Comparison of ENCODE assay signal across 3 cellular contexts in the genomic region with DNA sequence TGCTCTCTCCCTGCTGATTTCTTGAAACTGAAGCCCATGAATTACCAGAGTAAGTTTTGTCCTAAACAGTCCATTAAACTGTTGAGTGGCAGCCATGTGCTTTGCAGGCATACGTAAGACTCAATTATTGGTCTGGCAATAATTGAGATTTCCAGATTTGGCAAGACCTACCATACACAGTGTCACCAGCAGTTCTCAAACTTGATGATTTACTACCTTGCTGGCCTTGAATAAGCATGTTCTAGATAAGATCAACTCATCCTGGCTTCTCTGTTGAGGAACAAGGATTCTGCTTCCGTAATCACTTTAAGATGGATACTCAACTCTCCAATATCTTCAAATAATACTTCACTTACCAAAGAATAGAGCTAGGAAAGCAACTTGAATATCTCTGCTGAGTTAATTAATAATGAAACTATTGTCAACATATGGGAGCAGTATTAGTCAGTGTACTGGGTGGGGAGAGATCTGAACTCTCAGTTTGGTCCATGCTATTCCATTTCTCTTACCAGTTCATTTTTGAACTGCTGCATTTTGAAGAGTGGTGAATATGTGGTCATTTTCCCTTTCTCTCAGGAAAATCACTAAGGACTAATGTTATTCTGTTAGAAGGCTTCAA.
A peak's percentile ranks its signal among the peaks of the same experiment; 100 is the strongest.
TF ChIP-seq lines count a peak whose summit lies in the region.

No MANE protein-coding gene starts in this region.

TF ChIP-seq in SK-N-SH, 30 proteins besides CTCF, POLR2A, EP300 and RAD21 (continued from another document and continues in another):
- TF ChIP-seq, protein P1, sequence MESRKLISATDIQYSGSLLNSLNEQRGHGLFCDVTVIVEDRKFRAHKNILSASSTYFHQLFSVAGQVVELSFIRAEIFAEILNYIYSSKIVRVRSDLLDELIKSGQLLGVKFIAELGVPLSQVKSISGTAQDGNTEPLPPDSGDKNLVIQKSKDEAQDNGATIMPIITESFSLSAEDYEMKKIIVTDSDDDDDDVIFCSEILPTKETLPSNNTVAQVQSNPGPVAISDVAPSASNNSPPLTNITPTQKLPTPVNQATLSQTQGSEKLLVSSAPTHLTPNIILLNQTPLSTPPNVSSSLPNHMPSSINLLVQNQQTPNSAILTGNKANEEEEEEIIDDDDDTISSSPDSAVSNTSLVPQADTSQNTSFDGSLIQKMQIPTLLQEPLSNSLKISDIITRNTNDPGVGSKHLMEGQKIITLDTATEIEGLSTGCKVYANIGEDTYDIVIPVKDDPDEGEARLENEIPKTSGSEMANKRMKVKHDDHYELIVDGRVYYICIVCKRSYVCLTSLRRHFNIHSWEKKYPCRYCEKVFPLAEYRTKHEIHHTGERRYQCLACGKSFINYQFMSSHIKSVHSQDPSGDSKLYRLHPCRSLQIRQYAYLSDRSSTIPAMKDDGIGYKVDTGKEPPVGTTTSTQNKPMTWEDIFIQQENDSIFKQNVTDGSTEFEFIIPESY (IDR thresholded peaks at IDR 0.05; ENCODE audit: borderline replicate concordance, low read depth) = no peak
- TF ChIP-seq EZH2phosphoT487 (IDR thresholded peaks at IDR 0.05; ENCODE audit: borderline replicate concordance, low read depth) (no peak), RCOR1 (IDR thresholded peaks at IDR 0.05; ENCODE audit: low read length) (peak; percentile 33; the same call in 1 of the 2 replicates), CHD2 (IDR thresholded peaks at IDR 0.05; ENCODE audit: low read length, partially characterized antibody) (peak; percentile 13), NRF1 (IDR thresholded peaks at IDR 0.05; ENCODE audit: low read depth, low read length) (no peak), TAF1 (IDR thresholded peaks at IDR 0.05; ENCODE audit: borderline replicate concordance, low read depth, low read length) (no peak), SMC3 (IDR thresholded peaks at IDR 0.05; ENCODE audit: low read depth, low read length) (no peak), ELF1 (IDR thresholded peaks at IDR 0.05) (no peak)
- TF ChIP-seq, protein P2, sequence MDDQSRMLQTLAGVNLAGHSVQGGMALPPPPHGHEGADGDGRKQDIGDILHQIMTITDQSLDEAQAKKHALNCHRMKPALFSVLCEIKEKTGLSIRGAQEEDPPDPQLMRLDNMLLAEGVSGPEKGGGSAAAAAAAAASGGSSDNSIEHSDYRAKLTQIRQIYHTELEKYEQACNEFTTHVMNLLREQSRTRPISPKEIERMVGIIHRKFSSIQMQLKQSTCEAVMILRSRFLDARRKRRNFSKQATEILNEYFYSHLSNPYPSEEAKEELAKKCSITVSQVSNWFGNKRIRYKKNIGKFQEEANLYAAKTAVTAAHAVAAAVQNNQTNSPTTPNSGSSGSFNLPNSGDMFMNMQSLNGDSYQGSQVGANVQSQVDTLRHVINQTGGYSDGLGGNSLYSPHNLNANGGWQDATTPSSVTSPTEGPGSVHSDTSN (IDR thresholded peaks at IDR 0.05) = no peak
- TF ChIP-seq, protein P3, sequence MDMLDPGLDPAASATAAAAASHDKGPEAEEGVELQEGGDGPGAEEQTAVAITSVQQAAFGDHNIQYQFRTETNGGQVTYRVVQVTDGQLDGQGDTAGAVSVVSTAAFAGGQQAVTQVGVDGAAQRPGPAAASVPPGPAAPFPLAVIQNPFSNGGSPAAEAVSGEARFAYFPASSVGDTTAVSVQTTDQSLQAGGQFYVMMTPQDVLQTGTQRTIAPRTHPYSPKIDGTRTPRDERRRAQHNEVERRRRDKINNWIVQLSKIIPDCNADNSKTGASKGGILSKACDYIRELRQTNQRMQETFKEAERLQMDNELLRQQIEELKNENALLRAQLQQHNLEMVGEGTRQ (IDR thresholded peaks at IDR 0.05; ENCODE audit: borderline replicate concordance, low read depth, low read length) = no peak

TF ChIP-seq in SK-N-SH treated with all-trans-retinoic acid at 6 μM for 48 hours, 23 proteins besides CTCF, POLR2A, EP300 and RAD21 (continued from another document):
- TF ChIP-seq, protein P4, sequence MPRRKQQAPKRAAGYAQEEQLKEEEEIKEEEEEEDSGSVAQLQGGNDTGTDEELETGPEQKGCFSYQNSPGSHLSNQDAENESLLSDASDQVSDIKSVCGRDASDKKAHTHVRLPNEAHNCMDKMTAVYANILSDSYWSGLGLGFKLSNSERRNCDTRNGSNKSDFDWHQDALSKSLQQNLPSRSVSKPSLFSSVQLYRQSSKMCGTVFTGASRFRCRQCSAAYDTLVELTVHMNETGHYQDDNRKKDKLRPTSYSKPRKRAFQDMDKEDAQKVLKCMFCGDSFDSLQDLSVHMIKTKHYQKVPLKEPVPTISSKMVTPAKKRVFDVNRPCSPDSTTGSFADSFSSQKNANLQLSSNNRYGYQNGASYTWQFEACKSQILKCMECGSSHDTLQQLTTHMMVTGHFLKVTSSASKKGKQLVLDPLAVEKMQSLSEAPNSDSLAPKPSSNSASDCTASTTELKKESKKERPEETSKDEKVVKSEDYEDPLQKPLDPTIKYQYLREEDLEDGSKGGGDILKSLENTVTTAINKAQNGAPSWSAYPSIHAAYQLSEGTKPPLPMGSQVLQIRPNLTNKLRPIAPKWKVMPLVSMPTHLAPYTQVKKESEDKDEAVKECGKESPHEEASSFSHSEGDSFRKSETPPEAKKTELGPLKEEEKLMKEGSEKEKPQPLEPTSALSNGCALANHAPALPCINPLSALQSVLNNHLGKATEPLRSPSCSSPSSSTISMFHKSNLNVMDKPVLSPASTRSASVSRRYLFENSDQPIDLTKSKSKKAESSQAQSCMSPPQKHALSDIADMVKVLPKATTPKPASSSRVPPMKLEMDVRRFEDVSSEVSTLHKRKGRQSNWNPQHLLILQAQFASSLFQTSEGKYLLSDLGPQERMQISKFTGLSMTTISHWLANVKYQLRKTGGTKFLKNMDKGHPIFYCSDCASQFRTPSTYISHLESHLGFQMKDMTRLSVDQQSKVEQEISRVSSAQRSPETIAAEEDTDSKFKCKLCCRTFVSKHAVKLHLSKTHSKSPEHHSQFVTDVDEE (CRISPR knock-in tag; IDR thresholded peaks at IDR 0.05) = no peak
- TF ChIP-seq ZNF565 (CRISPR knock-in tag; conservative IDR thresholded peaks at IDR 0.05; ENCODE audit: low read depth) = no peak
- TF ChIP-seq OSR1 (CRISPR knock-in tag; IDR thresholded peaks at IDR 0.05) = no peak
- TF ChIP-seq, protein P5, sequence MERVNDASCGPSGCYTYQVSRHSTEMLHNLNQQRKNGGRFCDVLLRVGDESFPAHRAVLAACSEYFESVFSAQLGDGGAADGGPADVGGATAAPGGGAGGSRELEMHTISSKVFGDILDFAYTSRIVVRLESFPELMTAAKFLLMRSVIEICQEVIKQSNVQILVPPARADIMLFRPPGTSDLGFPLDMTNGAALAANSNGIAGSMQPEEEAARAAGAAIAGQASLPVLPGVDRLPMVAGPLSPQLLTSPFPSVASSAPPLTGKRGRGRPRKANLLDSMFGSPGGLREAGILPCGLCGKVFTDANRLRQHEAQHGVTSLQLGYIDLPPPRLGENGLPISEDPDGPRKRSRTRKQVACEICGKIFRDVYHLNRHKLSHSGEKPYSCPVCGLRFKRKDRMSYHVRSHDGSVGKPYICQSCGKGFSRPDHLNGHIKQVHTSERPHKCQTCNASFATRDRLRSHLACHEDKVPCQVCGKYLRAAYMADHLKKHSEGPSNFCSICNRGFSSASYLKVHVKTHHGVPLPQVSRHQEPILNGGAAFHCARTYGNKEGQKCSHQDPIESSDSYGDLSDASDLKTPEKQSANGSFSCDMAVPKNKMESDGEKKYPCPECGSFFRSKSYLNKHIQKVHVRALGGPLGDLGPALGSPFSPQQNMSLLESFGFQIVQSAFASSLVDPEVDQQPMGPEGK (CRISPR knock-in tag; IDR thresholded peaks at IDR 0.05; ENCODE audit: borderline replicate concordance) = no peak
- TF ChIP-seq TCF4 (CRISPR knock-in tag; IDR thresholded peaks at IDR 0.05; ENCODE audit: borderline replicate concordance) = no peak
- no peak for TF ChIP-seq ZNF8 (CRISPR knock-in tag; IDR thresholded peaks at IDR 0.05)
- TF ChIP-seq BACH2 (CRISPR knock-in tag; IDR thresholded peaks at IDR 0.05; ENCODE audit: borderline replicate concordance) = no peak
- TF ChIP-seq ZFP3 (CRISPR knock-in tag; IDR thresholded peaks at IDR 0.05) = no peak
- no peak for TF ChIP-seq SNAI2 (CRISPR knock-in tag; IDR thresholded peaks at IDR 0.05)
- TF ChIP-seq GLIS3 (CRISPR knock-in tag; IDR thresholded peaks at IDR 0.05) = no peak

TF ChIP-seq in WTC11, 78 proteins besides CTCF, POLR2A, EP300 and RAD21 (continued from another document):
- TF ChIP-seq, protein P6, sequence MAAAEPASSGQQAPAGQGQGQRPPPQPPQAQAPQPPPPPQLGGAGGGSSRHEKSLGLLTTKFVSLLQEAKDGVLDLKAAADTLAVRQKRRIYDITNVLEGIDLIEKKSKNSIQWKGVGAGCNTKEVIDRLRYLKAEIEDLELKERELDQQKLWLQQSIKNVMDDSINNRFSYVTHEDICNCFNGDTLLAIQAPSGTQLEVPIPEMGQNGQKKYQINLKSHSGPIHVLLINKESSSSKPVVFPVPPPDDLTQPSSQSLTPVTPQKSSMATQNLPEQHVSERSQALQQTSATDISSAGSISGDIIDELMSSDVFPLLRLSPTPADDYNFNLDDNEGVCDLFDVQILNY (CRISPR knock-in tag; IDR thresholded peaks at IDR 0.05) = no peak
- no peak for TF ChIP-seq NFATC4 (CRISPR knock-in tag; IDR thresholded peaks at IDR 0.05)
- no peak for TF ChIP-seq SOX15 (CRISPR knock-in tag; IDR thresholded peaks at IDR 0.05)
- no peak for TF ChIP-seq TCF7 (CRISPR knock-in tag; IDR thresholded peaks at IDR 0.05; ENCODE audit: low read depth)
- TF ChIP-seq, protein P7, sequence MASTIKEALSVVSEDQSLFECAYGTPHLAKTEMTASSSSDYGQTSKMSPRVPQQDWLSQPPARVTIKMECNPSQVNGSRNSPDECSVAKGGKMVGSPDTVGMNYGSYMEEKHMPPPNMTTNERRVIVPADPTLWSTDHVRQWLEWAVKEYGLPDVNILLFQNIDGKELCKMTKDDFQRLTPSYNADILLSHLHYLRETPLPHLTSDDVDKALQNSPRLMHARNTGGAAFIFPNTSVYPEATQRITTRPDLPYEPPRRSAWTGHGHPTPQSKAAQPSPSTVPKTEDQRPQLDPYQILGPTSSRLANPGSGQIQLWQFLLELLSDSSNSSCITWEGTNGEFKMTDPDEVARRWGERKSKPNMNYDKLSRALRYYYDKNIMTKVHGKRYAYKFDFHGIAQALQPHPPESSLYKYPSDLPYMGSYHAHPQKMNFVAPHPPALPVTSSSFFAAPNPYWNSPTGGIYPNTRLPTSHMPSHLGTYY (CRISPR knock-in tag; IDR thresholded peaks at IDR 0.05) = no peak
- TF ChIP-seq, protein P8, sequence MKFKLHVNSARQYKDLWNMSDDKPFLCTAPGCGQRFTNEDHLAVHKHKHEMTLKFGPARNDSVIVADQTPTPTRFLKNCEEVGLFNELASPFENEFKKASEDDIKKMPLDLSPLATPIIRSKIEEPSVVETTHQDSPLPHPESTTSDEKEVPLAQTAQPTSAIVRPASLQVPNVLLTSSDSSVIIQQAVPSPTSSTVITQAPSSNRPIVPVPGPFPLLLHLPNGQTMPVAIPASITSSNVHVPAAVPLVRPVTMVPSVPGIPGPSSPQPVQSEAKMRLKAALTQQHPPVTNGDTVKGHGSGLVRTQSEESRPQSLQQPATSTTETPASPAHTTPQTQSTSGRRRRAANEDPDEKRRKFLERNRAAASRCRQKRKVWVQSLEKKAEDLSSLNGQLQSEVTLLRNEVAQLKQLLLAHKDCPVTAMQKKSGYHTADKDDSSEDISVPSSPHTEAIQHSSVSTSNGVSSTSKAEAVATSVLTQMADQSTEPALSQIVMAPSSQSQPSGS (CRISPR knock-in tag; IDR thresholded peaks at IDR 0.05; ENCODE audit: borderline replicate concordance, low read depth) = no peak
